ENCODE assay signal across 21 cellular contexts in genomic region chr18:43883886-43884285, GRCh38.
"Had no signal": no experiment of that assay in that cellular context is flagged by ENCODE, and none has a peak within 500 bp of the region (broad histone marks: within the 10 kb centered on the region; RNA-seq: fewer than 3 reads in every experiment).

No MANE protein-coding gene starts in this region.

- H2AFZ ChIP-seq: parathyroid adenoma had no signal

- H3K36me3 ChIP-seq: esophagus muscularis mucosa, heart left ventricle, right atrium auricular region, tibial nerve had no signal

- H3K9me3 ChIP-seq: esophagus muscularis mucosa, heart left ventricle, psoas muscle, right atrium auricular region, tibial nerve had no signal

- H3K27ac ChIP-seq: esophagus muscularis mucosa, foreskin keratinocyte, heart left ventricle, parathyroid adenoma, psoas muscle, right atrium auricular region, tibial nerve had no signal

- H3K9ac ChIP-seq: parathyroid adenoma had no signal

- H3K4me1 ChIP-seq: esophagus muscularis mucosa, foreskin keratinocyte, parathyroid adenoma, psoas muscle, right atrium auricular region had no signal

- FAIRE-seq: bronchial epithelial cell had no signal

- DNase-seq: activated B cell treated with CpG ODN at 0.5 μM for 24 hours; activated CD4-positive, alpha-beta T cell treated with anti-CD3 and anti-CD28 coated beads, Interleukin-2, amount 50 U/mL, for 1 hour; activated CD8-positive, alpha-beta memory T cell treated with anti-CD3 and anti-CD28 coated beads, Interleukin-2, amount 10 ng/mL, durations not matched to agents 7 days and 5 days; activated CD8-positive, alpha-beta T cell treated with anti-CD3 and anti-CD28 coated beads, Interleukin-2, amount 10 ng/mL, durations not matched to agents 7 days and 5 days; activated naive CD4-positive, alpha-beta T cell; activated T-cell treated with anti-CD3 and anti-CD28 coated beads, Interleukin-2, amount 50 U/mL, for 48 hours; anterior cingulate cortex; endodermal cell; foreskin keratinocyte; heart left ventricle; midbrain; naive thymus-derived CD8-positive, alpha-beta T cell; nucleus accumbens; psoas muscle; stimulated activated naive CD4-positive, alpha-beta T cell had no signal

- H3K27me3 ChIP-seq: esophagus muscularis mucosa, foreskin keratinocyte, heart left ventricle, right atrium auricular region, tibial nerve had no signal

- ATAC-seq: activated CD8-positive, alpha-beta memory T cell treated with anti-CD3 and anti-CD28 coated beads, Interleukin-2, amount 10 ng/mL, durations not matched to agents 7 days and 5 days; activated CD8-positive, alpha-beta T cell treated with anti-CD3 and anti-CD28 coated beads, Interleukin-2, amount 10 ng/mL, durations not matched to agents 7 days and 5 days; activated naive CD4-positive, alpha-beta T cell treated with anti-CD3 and anti-CD28 coated beads, Interleukin-2, amount 50 U/mL, for 72 hours; foreskin keratinocyte; heart left ventricle; naive thymus-derived CD8-positive, alpha-beta T cell; psoas muscle had no signal

- H3K4me3 ChIP-seq: esophagus muscularis mucosa, heart left ventricle, psoas muscle, right atrium auricular region, tibial nerve had no signal

- H3K79me2 ChIP-seq: parathyroid adenoma had no signal
